In the genomic region with DNA sequence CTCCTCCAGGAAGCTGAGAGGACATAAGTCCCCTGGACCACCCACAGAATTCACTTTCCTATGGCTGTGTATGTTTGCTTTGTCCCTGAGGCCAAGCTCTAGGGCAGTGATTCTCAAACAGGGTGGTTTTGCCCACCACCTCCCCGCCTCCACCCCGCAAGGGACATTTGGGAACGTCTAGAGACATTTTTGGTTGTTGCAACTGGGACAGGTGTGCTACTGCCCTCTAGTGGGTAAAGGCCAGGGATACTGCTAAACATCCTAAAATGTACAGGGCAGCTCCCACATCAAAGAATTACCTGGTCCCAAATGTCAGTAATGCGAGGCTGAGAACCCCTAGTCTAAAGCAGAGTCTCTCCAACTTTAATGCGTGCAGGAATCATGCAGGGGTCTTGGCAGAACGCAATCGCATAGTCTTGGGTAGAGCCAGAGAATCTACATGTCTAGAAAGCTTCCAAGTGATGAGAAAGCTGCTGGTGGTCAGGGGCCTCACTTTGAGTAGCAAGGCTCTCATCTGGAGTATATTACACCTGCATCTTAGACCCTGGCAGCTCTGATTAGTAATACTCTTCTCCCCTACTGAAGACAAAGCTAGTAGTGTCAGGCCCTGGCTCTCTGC, we compare ENCODE assay signal across 8 cellular contexts. TPM values are rescaled to one million over a fixed set of nuclear protein-coding genes. Genes with fewer than 3 reads are reported as not detected.
DNase-seq lines count a peak whose midpoint lies in the region; ATAC-seq and TF ChIP-seq lines count a peak whose summit lies in the region.

No MANE protein-coding gene starts in this region.

- no peak overlapping the region for H3K4me3 ChIP-seq in effector memory CD4-positive, alpha-beta T cell (ENCODE audit: insufficient read depth, low read depth, low read length, poor library complexity, severe bottlenecking)

- in situ Hi-C loops in GM13976 (cut with MboI; ENCODE audit: low sequenced_read_pairs, unreplicated experiment): no loop called here

- no peaks in the 10 kb centered on the region for H3K9me3 ChIP-seq in effector memory CD4-positive, alpha-beta T cell (ENCODE audit: control insufficient read depth, low read length)

- peak; percentile 53 for ATAC-seq in stimulated activated naive CD8-positive, alpha-beta T cell treated with anti-CD3 and anti-CD28 coated beads, Interleukin-15, amount 100 ng/mL, for 72 hours
- no peak for ATAC-seq in GM21390 (IDR thresholded peaks at IDR 0.05; ENCODE audit: unreplicated experiment)

- peaks cover 13% of the 10 kb centered on the region for H3K4me1 Mint-ChIP-seq in activated CD4-positive, alpha-beta memory T cell treated with anti-CD3 and anti-CD28 coated beads for 36 hours (ENCODE audit: low read depth)
- H3K4me1 Mint-ChIP-seq in mesothelial cell of epicardium: no peaks in the 10 kb centered on the region
- H3K4me1 Mint-ChIP-seq in stimulated activated naive CD8-positive, alpha-beta T cell treated with anti-CD3 and anti-CD28 coated beads, Interleukin-15, amount 100 ng/mL, for 72 hours: peaks cover 31% of the 10 kb centered on the region

- no peaks in the 10 kb centered on the region for H3K36me3 ChIP-seq in effector memory CD4-positive, alpha-beta T cell (ENCODE audit: control insufficient read depth, insufficient read depth, low read length)

- peaks cover 10% of the 10 kb centered on the region for H3K4me1 ChIP-seq in effector memory CD4-positive, alpha-beta T cell (ENCODE audit: control insufficient read depth, insufficient read depth, low read length, poor library complexity, severe bottlenecking)

- CTCF ChIA-PET in activated CD4-positive, alpha-beta memory T cell treated with anti-CD3 and anti-CD28 coated beads for 36 hours (lab: Charles Lee): interaction anchor here (0.6 to 8.6 kb wide), 48 partner anchors 8 to 1348 kb away, joined by 3 to 185 read pairs (median 5); a partner anchor contains a TSS

- peaks cover 21% of the 10 kb centered on the region for H3K27me3 ChIP-seq in effector memory CD4-positive, alpha-beta T cell (replicated peaks; ENCODE audit: control insufficient read depth, insufficient read depth, low read length, poor library complexity, severe bottlenecking)

- intact Hi-C loops in activated CD4-positive, alpha-beta memory T cell treated with anti-CD3 and anti-CD28 coated beads for 36 hours (cut with micrococcal nuclease): loop anchor here (1.0 to 5.0 kb wide), 7 partner anchors 17 to 349 kb away; a partner anchor contains a TSS

- no peaks in the 10 kb centered on the region for H3K36me3 Mint-ChIP-seq in activated CD4-positive, alpha-beta memory T cell treated with anti-CD3 and anti-CD28 coated beads for 36 hours
- H3K36me3 Mint-ChIP-seq in mesothelial cell of epicardium: no peaks in the 10 kb centered on the region

- H3K27ac ChIP-seq in effector memory CD4-positive, alpha-beta T cell (ENCODE audit: insufficient read depth, low read length, poor library complexity, severe bottlenecking): no peak overlapping the region

- no peak overlapping the region for H3K4me3 Mint-ChIP-seq in activated CD4-positive, alpha-beta memory T cell treated with anti-CD3 and anti-CD28 coated beads for 36 hours
- no peak overlapping the region for H3K4me3 Mint-ChIP-seq in mesothelial cell of epicardium
- H3K4me3 Mint-ChIP-seq in stimulated activated naive CD8-positive, alpha-beta T cell treated with anti-CD3 and anti-CD28 coated beads, Interleukin-15, amount 100 ng/mL, for 72 hours: no peak overlapping the region

- H3K27ac Mint-ChIP-seq in activated CD4-positive, alpha-beta memory T cell treated with anti-CD3 and anti-CD28 coated beads for 36 hours: no peak overlapping the region
- H3K27ac Mint-ChIP-seq in mesothelial cell of epicardium: no peak overlapping the region
- H3K27ac Mint-ChIP-seq in stimulated activated naive CD8-positive, alpha-beta T cell treated with anti-CD3 and anti-CD28 coated beads, Interleukin-15, amount 100 ng/mL, for 72 hours: no peak overlapping the region

- DNase-seq in AG08395 (ENCODE audit: low spot score) (peak; percentile 70), GM13976 (ENCODE audit: low spot score) (peak; percentile 70), NCI-H524 treated with DMSO at 0.1 percent for 48 hours (lab: John Stamatoyannopoulos, UW) (peak; percentile 16), mesothelial cell of epicardium (ENCODE audit: low spot score in 2 of 2, unreplicated experiment in 2 of 2) (no peak)
- DNase-seq in activated CD4-positive, alpha-beta memory T cell treated with anti-CD3 and anti-CD28 coated beads for 36 hours: peak; percentile 69
- DNase-seq in effector memory CD4-positive, alpha-beta T cell: peak; percentile 11 to 32 (median 16)
- peak; percentile 57 to 61 for DNase-seq in stimulated activated naive CD8-positive, alpha-beta T cell treated with anti-CD3 and anti-CD28 coated beads, Interleukin-15, amount 100 ng/mL, for 72 hours

- peaks cover 30% of the 10 kb centered on the region for H3K27me3 Mint-ChIP-seq in activated CD4-positive, alpha-beta memory T cell treated with anti-CD3 and anti-CD28 coated beads for 36 hours
- H3K27me3 Mint-ChIP-seq in mesothelial cell of epicardium (ENCODE audit: low read depth): peaks cover 42% of the 10 kb centered on the region
- peaks cover 50% of the 10 kb centered on the region for H3K27me3 Mint-ChIP-seq in stimulated activated naive CD8-positive, alpha-beta T cell treated with anti-CD3 and anti-CD28 coated beads, Interleukin-15, amount 100 ng/mL, for 72 hours

- POLR2A ChIA-PET in activated CD4-positive, alpha-beta memory T cell treated with anti-CD3 and anti-CD28 coated beads for 36 hours (lab: Charles Lee): interaction anchor here (1.5 to 2.1 kb wide), 2 partner anchors 13 to 52 kb away, joined by 3 to 10 read pairs; no protein-coding TSS in a partner anchor

- no peaks in the 10 kb centered on the region for H3K9me3 Mint-ChIP-seq in activated CD4-positive, alpha-beta memory T cell treated with anti-CD3 and anti-CD28 coated beads for 36 hours
- H3K9me3 Mint-ChIP-seq in mesothelial cell of epicardium: no peaks in the 10 kb centered on the region
- H3K9me3 Mint-ChIP-seq in stimulated activated naive CD8-positive, alpha-beta T cell treated with anti-CD3 and anti-CD28 coated beads, Interleukin-15, amount 100 ng/mL, for 72 hours: no peaks in the 10 kb centered on the region

- TF ChIP-seq CTCF in GM13976 (IDR thresholded peaks at IDR 0.05; ENCODE audit: borderline replicate concordance, control extremely low read depth, extremely low read depth, insufficient read depth, missing control alignments) (peak; percentile 76), mesothelial cell of epicardium (IDR thresholded peaks at IDR 0.05; ENCODE audit: unreplicated experiment) (peak; percentile 74)

RNA-seq across cellular contexts. Expression of a gene that starts 5.1 kb away (rescaled TPM):
- under 1 TPM; 0.34 to 0.45 TPM for total RNA-seq in activated CD4-positive, alpha-beta memory T cell treated with anti-CD3 and anti-CD28 coated beads for 36 hours
- total RNA-seq in mesothelial cell of epicardium: 0.09 TPM in 1 of 3 replicates, not detected in the others

RNA-seq across cellular contexts. Expression of a gene that starts 19.1 kb away (rescaled TPM):
- total RNA-seq in activated CD4-positive, alpha-beta memory T cell treated with anti-CD3 and anti-CD28 coated beads for 36 hours: not detected
- not detected in 3 replicates for total RNA-seq in mesothelial cell of epicardium

RNA-seq across cellular contexts. Expression of a gene that starts 28.4 kb away (rescaled TPM):
- total RNA-seq in activated CD4-positive, alpha-beta memory T cell treated with anti-CD3 and anti-CD28 coated beads for 36 hours: not detected
- total RNA-seq in mesothelial cell of epicardium: not detected in 3 replicates

Comparison
In these comparisons a context has a peak if more than half of its experiments do, and no peak if none do; other contexts are left out.
1. DNase-seq: peak in AG08395 (single experiment), GM13976 (single experiment), NCI-H524 treated with DMSO at 0.1 percent for 48 hours (single experiment), activated CD4-positive, alpha-beta memory T cell treated with anti-CD3 and anti-CD28 coated beads for 36 hours (single experiment), effector memory CD4-positive, alpha-beta T cell (3 of 3) and stimulated activated naive CD8-positive, alpha-beta T cell treated with anti-CD3 and anti-CD28 coated beads, Interleukin-15, amount 100 ng/mL, for 72 hours (2 of 2); none in mesothelial cell of epicardium (0 of 2).